25 cellular contexts compared by ENCODE assay signal in genomic region chr10:122481296-122482056, GRCh38. TPM values are rescaled to one million over a fixed set of nuclear protein-coding genes. Genes with fewer than 3 reads are reported as not detected.
"Had no signal": no experiment of that assay in that cellular context is flagged by ENCODE, and none has a peak within 500 bp of the region (broad histone marks: within the 10 kb centered on the region; RNA-seq: fewer than 3 reads in every experiment).

No MANE protein-coding gene starts in this region.

- H3K9me3 Mint-ChIP-seq: immature natural killer cell had no signal

- H3K9me3 ChIP-seq: esophagus squamous epithelium, gastroesophageal sphincter, neutrophil, sigmoid colon, stomach, thyroid gland had no signal

- DNase-seq: cerebellar nuclear complex; effector memory CD8-positive, alpha-beta T cell; esophagus squamous epithelium; foreskin fibroblast; glutamatergic neuron; immature natural killer cell; left cardiac atrium; left ventricle myocardium superior; mesenchymal stem cell; midbrain; sigmoid colon; stimulated activated CD4-positive, alpha-beta T cell treated with anti-CD3 and anti-CD28 coated beads, Interleukin-12 subunit alpha, Interleukin-12 subunit beta, amount 100 ng/mL, for 4 hours; stimulated activated naive CD4-positive, alpha-beta T cell; stomach; thyroid gland had no signal

- H3K27ac Mint-ChIP-seq: effector memory CD8-positive, alpha-beta T cell; immature natural killer cell; type B pancreatic cell had no signal

- H3K36me3 ChIP-seq: esophagus squamous epithelium, gastroesophageal sphincter, neutrophil, sigmoid colon, stomach, thyroid gland had no signal

- H3K27ac ChIP-seq: coronary artery, epithelial cell of prostate, esophagus squamous epithelium, gastroesophageal sphincter, neutrophil, sigmoid colon, skin epidermis, stomach, thyroid gland had no signal

- H3K36me3 Mint-ChIP-seq: immature natural killer cell, type B pancreatic cell had no signal

- H3K27me3 ChIP-seq: esophagus squamous epithelium, gastroesophageal sphincter, sigmoid colon, stomach, thyroid gland had no signal

- H3K4me3 ChIP-seq: coronary artery, esophagus squamous epithelium, gastroesophageal sphincter, lung, sigmoid colon, skin epidermis, stomach, thyroid gland had no signal

- H3K4me1 Mint-ChIP-seq: immature natural killer cell had no signal

- ATAC-seq: effector memory CD8-positive, alpha-beta T cell; gastroesophageal sphincter; left cardiac atrium; left ventricle myocardium superior had no signal

- H3K4me3 Mint-ChIP-seq: effector memory CD8-positive, alpha-beta T cell; immature natural killer cell; type B pancreatic cell had no signal

RNA-seq across cellular contexts. Expression of gene ARMS2, which starts 27.0 kb away (rescaled TPM):
- total RNA-seq: esophagus squamous epithelium, gastroesophageal sphincter, left cardiac atrium, left ventricle myocardium superior, lung, osteoblast, pulmonary artery endothelial cell, stomach, thyroid gland had no signal
- polyA plus RNA-seq: immature natural killer cell, lung, neural cell, sigmoid colon, stomach had no signal
